In genomic region chr19:41868120-41868988, GRCh38 we compare ENCODE assay signal across 1 cellular context.
A peak's percentile ranks its signal among the peaks of the same experiment; 100 is the strongest.
TF ChIP-seq lines count a peak whose summit lies in the region.

No MANE protein-coding gene starts in this region.

TF ChIP-seq in GM12878, 131 proteins besides CTCF, POLR2A, EP300 and RAD21:
- TF ChIP-seq CBFB (IDR thresholded peaks at IDR 0.05; ENCODE audit: low read depth), result 0 out of 2 replicates have a peak, but pooled peaks have one; percentile 34
- no peak for TF ChIP-seq ZNF24 (IDR thresholded peaks at IDR 0.05)
- TF ChIP-seq SIN3A (IDR thresholded peaks at IDR 0.05; ENCODE audit: low read depth, low read length), result no peak
